In the genomic region with DNA sequence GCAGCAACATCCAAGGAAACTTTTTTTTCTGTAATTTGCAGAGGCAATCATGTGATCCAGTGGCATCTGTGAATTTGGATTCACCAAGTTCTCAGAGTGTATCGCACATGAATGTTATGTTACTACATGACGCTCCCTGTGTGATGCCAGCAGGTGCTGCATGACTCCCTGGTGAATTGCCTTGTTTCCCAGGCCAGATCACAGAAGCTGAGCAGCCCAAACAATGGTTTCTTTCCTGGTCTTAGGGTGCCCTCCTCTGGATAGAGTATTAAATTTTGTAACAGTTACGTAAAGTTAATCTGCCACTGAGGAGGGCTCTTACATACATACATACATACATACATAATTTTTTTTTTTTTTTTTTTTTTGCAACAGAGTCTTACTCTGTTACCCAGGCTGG, we compare ENCODE assay signal across 8 cellular contexts. TPM values are rescaled to one million over a fixed set of nuclear protein-coding genes. Genes with fewer than 3 reads are reported as not detected.
DNase-seq lines count a peak whose midpoint lies in the region; ATAC-seq and TF ChIP-seq lines count a peak whose summit lies in the region.

No MANE protein-coding gene starts in this region.

- in situ Hi-C loops in astrocyte of the spinal cord (cut with HindIII; ENCODE audit: low sequenced_read_pairs), result no loop called here

- no peak overlapping the region for H3K4me3 ChIP-seq in astrocyte of the spinal cord (ENCODE audit: low read depth, low read length)

- no peak for ATAC-seq in GM21390 (IDR thresholded peaks at IDR 0.05; ENCODE audit: unreplicated experiment)

- DNase-seq in DMS153 (lab: John Stamatoyannopoulos, UW), result peak; percentile 72
- peak; percentile 93 for DNase-seq in HT-29 (ENCODE audit: low spot score)
- peak; percentile 82 for DNase-seq in NCI-H774 (lab: John Stamatoyannopoulos, UW)
- peak; percentile 76 for DNase-seq in astrocyte of the spinal cord (ENCODE audit: low read depth, low spot score)
- DNase-seq in islet precursor cell, result peak; percentile 58
- DNase-seq in GM19240 (ENCODE audit: insufficient read length, low spot score), result no peak
- no peak for DNase-seq in activated T-cell treated with anti-CD3 and anti-CD28 coated beads, Interleukin-2, amount 50 U/mL, for 1 hour

- peak; percentile 12 for TF ChIP-seq CTCF in astrocyte of the spinal cord (IDR thresholded peaks at IDR 0.05; ENCODE audit: low read depth, low read length)

RNA-seq across cellular contexts. Expression of a gene that starts 3.6 kb away (rescaled TPM):
- total RNA-seq in HT-29 (2014; rRNA removed; shearing (Covaris generic)), result 7.7 and 7.9 TPM in 2 replicates

RNA-seq across cellular contexts. Expression of a gene that starts 28.3 kb away (rescaled TPM):
- 22.2 and 23.6 TPM in 2 replicates for total RNA-seq in HT-29 (2014; rRNA removed; shearing (Covaris generic))

RNA-seq across cellular contexts. Expression of a gene that starts 35.6 kb away (rescaled TPM):
- 111 and 128 TPM in 2 replicates for total RNA-seq in HT-29 (2014; rRNA removed; shearing (Covaris generic))

RNA-seq across cellular contexts. Expression of a gene that starts 37.8 kb away (rescaled TPM):
- total RNA-seq in HT-29 (2014; rRNA removed; shearing (Covaris generic)), result 22.5 and 32.1 TPM in 2 replicates

RNA-seq across cellular contexts. Expression of a gene that starts 48.0 kb away (rescaled TPM):
- 461 and 531 TPM in 2 replicates for total RNA-seq in HT-29 (2014; rRNA removed; shearing (Covaris generic))

Comparison
In these comparisons a context has a peak if more than half of its experiments do, and no peak if none do; other contexts are left out.
1. DNase-seq: peak in DMS153 (single experiment), HT-29 (single experiment), NCI-H774 (single experiment), astrocyte of the spinal cord (single experiment) and islet precursor cell (single experiment); none in GM19240 (single experiment) and activated T-cell treated with anti-CD3 and anti-CD28 coated beads, Interleukin-2, amount 50 U/mL, for 1 hour (single experiment).